Comparison of ENCODE assay signal across 8 cellular contexts in the genomic region with DNA sequence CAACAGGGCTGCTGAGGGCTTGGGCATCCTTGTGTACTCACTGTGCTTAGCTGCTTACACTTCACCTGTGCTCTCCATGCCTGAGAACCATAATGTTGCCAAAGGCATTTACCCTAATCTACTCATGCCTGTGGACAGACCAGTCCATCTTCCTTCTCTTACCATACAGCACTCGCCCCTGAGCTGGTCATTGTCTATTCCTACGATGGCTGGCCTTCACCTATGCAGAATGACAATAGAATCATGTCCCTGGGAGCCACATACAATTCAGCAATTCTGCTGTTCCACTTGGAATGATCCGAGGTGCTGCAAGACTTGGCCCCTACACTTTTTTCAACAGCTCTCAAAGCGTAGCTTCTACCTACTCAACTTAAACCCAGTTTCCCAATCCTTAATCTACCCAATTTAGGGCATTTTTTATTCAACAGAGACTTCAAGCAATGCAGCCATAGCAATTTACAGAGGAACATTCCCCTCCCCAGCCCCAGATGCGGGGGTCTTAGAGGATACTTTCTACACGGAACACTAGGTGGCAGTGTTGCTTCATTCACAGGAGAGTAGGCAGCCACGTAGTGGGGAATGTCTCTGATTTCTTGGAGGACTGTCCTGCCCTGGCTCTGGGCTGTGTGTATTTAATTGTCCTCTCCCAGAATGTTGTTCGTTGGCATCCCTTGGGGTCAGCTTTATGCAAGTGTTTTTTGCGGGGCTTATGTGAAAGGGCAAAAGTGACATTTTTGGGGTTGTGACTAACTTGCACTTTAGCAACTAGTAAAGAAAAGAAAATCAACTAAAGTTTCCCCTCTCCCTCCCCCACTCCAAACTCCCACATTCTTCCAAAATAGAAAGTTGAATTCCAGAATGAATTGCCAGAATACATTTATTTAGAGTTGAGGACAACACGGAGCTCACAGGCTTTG.
A peak's percentile ranks its signal among the peaks of the same experiment; 100 is the strongest.
DNase-seq lines count a peak whose midpoint lies in the region; FAIRE-seq and TF ChIP-seq lines count a peak whose summit lies in the region.

No MANE protein-coding gene starts in this region.

- no peak overlapping the region for H3K4me3 ChIP-seq in NT2/D1 (ENCODE audit: insufficient read length, low read depth)
- no peak overlapping the region for H3K4me3 ChIP-seq in mammary epithelial cell (replicated peaks in 1 of 3; ENCODE audit: insufficient read depth in 1 of 3, low read depth in 2 of 3, low read length in 3 of 3)
- H3K4me3 ChIP-seq in keratinocyte (ENCODE audit: control insufficient read depth in 2 of 3, extremely low read depth in 1 of 3, insufficient read depth in 2 of 3, low read depth in 1 of 3, low read length in 3 of 3) = no peak overlapping the region

- no TSS peak for BruUV-seq in mammary epithelial cell (replicated peaks; lab: Mats Ljungman, UMichigan)

- H3K27me3 ChIP-seq in NT2/D1 (ENCODE audit: insufficient read depth, insufficient read length) (no peaks in the 10 kb centered on the region), mammary epithelial cell (ENCODE audit: insufficient read depth, low read length) (no peaks in the 10 kb centered on the region), keratinocyte (ENCODE audit: control insufficient read depth, extremely low read depth, insufficient read depth, low read length) (peaks cover 9% of the 10 kb centered on the region)

- DNase-seq in DMS79 (lab: John Stamatoyannopoulos, UW) = peak; percentile 4
- peak; percentile 25 for DNase-seq in GM19240 (ENCODE audit: insufficient read length, low spot score)
- DNase-seq in HK-2 (ENCODE audit: unreplicated experiment) = peak; percentile 58
- DNase-seq in NT2/D1 (ENCODE audit: low read depth, low spot score) = peak; percentile 87
- peak; percentile 27 for DNase-seq in mammary epithelial cell
- DNase-seq in keratinocyte (ENCODE audit: low read depth, low spot score) = no peak
- DNase-seq in superior temporal gyrus (ENCODE audit: extremely low spot score) = peak; percentile 85
- DNase-seq in OCI-M2 (lab: John Stamatoyannopoulos, UW; ENCODE audit: unreplicated experiment) = no peak

- H3K27ac ChIP-seq in mammary epithelial cell (ENCODE audit: insufficient read depth, low read depth, low read length) (no peak overlapping the region), keratinocyte (ENCODE audit: control insufficient read depth, insufficient read depth, low read length) (no peak overlapping the region)

- H3K36me3 ChIP-seq in NT2/D1 (ENCODE audit: insufficient read depth, insufficient read length, low read length) (no peaks in the 10 kb centered on the region), mammary epithelial cell (ENCODE audit: insufficient read depth, low read length) (no peaks in the 10 kb centered on the region), keratinocyte (ENCODE audit: control insufficient read depth in 2 of 2, extremely low read depth in 1 of 2, insufficient read depth in 2 of 2, low read length in 2 of 2) (no peaks in the 10 kb centered on the region)

- H2AFZ ChIP-seq in mammary epithelial cell (ENCODE audit: low read depth, low read length) (no peak overlapping the region), keratinocyte (ENCODE audit: control insufficient read depth, low read length) (no peak overlapping the region)

- intact Hi-C loops in mammary epithelial cell (cut with micrococcal nuclease) = loop anchor here (1.0 to 10.0 kb wide), 5 partner anchors 132 to 1385 kb away; no protein-coding TSS in a partner anchor

- H3K4me1 ChIP-seq in NT2/D1 (ENCODE audit: insufficient read depth, insufficient read length) (no peaks in the 10 kb centered on the region), mammary epithelial cell (ENCODE audit: insufficient read depth, low read length) (peaks cover 5% of the 10 kb centered on the region), keratinocyte (ENCODE audit: control insufficient read depth, extremely low read depth, insufficient read depth, low read length) (no peaks in the 10 kb centered on the region)

- dilution Hi-C loops in mammary epithelial cell (cut with HindIII; ENCODE audit: low sequenced_read_pairs) (no loop called here), keratinocyte (cut with MboI; ENCODE audit: extremely low pct_ligation_motif_present, low sequenced_read_pairs) (no loop called here)

- no peaks in the 10 kb centered on the region for H3K9me1 ChIP-seq in keratinocyte (ENCODE audit: control insufficient read depth, extremely low read depth, insufficient read depth, low read length)

- CTCF ChIA-PET in mammary epithelial cell (lab: Charles Lee; ENCODE audit: low non-redundant PET) = no interaction called here

- H4K20me1 ChIP-seq in mammary epithelial cell (ENCODE audit: insufficient read depth, low read length) (no peaks in the 10 kb centered on the region), keratinocyte (ENCODE audit: control insufficient read depth, extremely low read depth, insufficient read depth, low read length) (no peaks in the 10 kb centered on the region)

- H3K79me2 ChIP-seq in mammary epithelial cell (ENCODE audit: insufficient read depth, low read length) (no peaks in the 10 kb centered on the region), keratinocyte (ENCODE audit: control insufficient read depth, insufficient read depth, low read length) (no peaks in the 10 kb centered on the region)

- no peak overlapping the region for H3K9ac ChIP-seq in NT2/D1 (ENCODE audit: insufficient read length, low read depth)
- H3K9ac ChIP-seq in mammary epithelial cell (ENCODE audit: insufficient read depth, low read length) = no peak overlapping the region
- no peak overlapping the region for H3K9ac ChIP-seq in keratinocyte (ENCODE audit: control insufficient read depth, extremely low read depth, insufficient read depth, low read length)

- no peak overlapping the region for H3K4me2 ChIP-seq in mammary epithelial cell (ENCODE audit: insufficient read depth, low read depth, low read length)
- H3K4me2 ChIP-seq in keratinocyte (ENCODE audit: control insufficient read depth, extremely low read depth, insufficient read depth, low read depth, low read length) = no peak overlapping the region

- peak; percentile 63 for FAIRE-seq in keratinocyte (lab: Jason Lieb, UNC)

- in situ Hi-C loops in mammary epithelial cell (cut with MboI; ENCODE audit: low sequenced_read_pairs in 2 of 2) = loop anchor here (5.0 to 25.0 kb wide), 3 partner anchors 128 to 323 kb away; no protein-coding TSS in a partner anchor

- H3K9me3 ChIP-seq in NT2/D1 (ENCODE audit: insufficient read depth, low read length) = no peaks in the 10 kb centered on the region
- H3K9me3 ChIP-seq in mammary epithelial cell (replicated peaks; ENCODE audit: insufficient read depth, low read length) = no peaks in the 10 kb centered on the region
- no peaks in the 10 kb centered on the region for H3K9me3 ChIP-seq in keratinocyte (ENCODE audit: control insufficient read depth, low read depth, low read length)

- peak; percentile 66 to 93 for TF ChIP-seq CTCF in mammary epithelial cell (conservative IDR thresholded peaks at IDR 0.05 in 1 of 2, IDR thresholded peaks at IDR 0.05 in 1 of 2; ENCODE audit: extremely low read depth in 1 of 2, insufficient read depth in 1 of 2, low read depth in 1 of 2, low read length in 2 of 2)
- TF ChIP-seq CTCF in keratinocyte (optimal IDR thresholded peaks at IDR 0.05 in 1 of 3, IDR thresholded peaks at IDR 0.05 in 1 of 3, conservative IDR thresholded peaks at IDR 0.05 in 1 of 3; ENCODE audit: extremely low read depth in 1 of 3, insufficient read depth in 2 of 3, low read length in 3 of 3) = peak; percentile 83 to 91 (median 86)

- 8% methylated on average over 10 of the region's 10 CpGs for whole genome bisulfite sequencing in mammary epithelial cell (ENCODE audit: low coverage, missing lambda C conversion rate)

Comparison
In these comparisons a context has a peak if more than half of its experiments do, and no peak if none do; other contexts are left out.
1. DNase-seq: peak in DMS79 (single experiment), GM19240 (single experiment), HK-2 (single experiment), NT2/D1 (single experiment), mammary epithelial cell (single experiment) and superior temporal gyrus (single experiment); none in keratinocyte (single experiment) and OCI-M2 (single experiment).